9 cellular contexts compared by ENCODE assay signal in genomic region chr19:8585894-8586750, GRCh38. TPM values are rescaled to one million over a fixed set of nuclear protein-coding genes. Genes with fewer than 3 reads are reported as not detected.
A peak's percentile ranks its signal among the peaks of the same experiment; 100 is the strongest.
DNase-seq lines count a peak whose midpoint lies in the region; ATAC-seq and TF ChIP-seq lines count a peak whose summit lies in the region.
"Had no signal": no experiment of that assay in that cellular context is flagged by ENCODE, and none has a peak within 500 bp of the region (broad histone marks: within the 10 kb centered on the region; RNA-seq: fewer than 3 reads in every experiment).

No MANE protein-coding gene starts in this region.

- H3K4me3 ChIP-seq in breast epithelium (no peak overlapping the region), tibial artery (no peak overlapping the region)

- no peak for TF ChIP-seq POLR2A in breast epithelium (IDR thresholded peaks at IDR 0.05)

- no peak overlapping the region for H3K4me3 Mint-ChIP-seq in MCF 10A (ENCODE audit: unreplicated experiment)
- H3K4me3 Mint-ChIP-seq in activated naive CD8-positive, alpha-beta T cell treated with anti-CD3 and anti-CD28 coated beads for 36 hours, result no peak overlapping the region
- H3K4me3 Mint-ChIP-seq: dendritic cell treated with granulocyte-macrophage colony-stimulating factor and Interleukin-4, amounts not matched to agents 40 ng/mL and 50 ng/mL, for 4 days had no signal

- H3K27me3 ChIP-seq in breast epithelium, result no peaks in the 10 kb centered on the region
- H3K27me3 ChIP-seq in tibial artery, result no peaks in the 10 kb centered on the region

- no peaks in the 10 kb centered on the region for H3K9me3 Mint-ChIP-seq in MCF 10A (ENCODE audit: unreplicated experiment)
- H3K9me3 Mint-ChIP-seq in activated naive CD8-positive, alpha-beta T cell treated with anti-CD3 and anti-CD28 coated beads for 36 hours, result no peaks in the 10 kb centered on the region
- H3K9me3 Mint-ChIP-seq: dendritic cell treated with granulocyte-macrophage colony-stimulating factor and Interleukin-4, amounts not matched to agents 40 ng/mL and 50 ng/mL, for 4 days had no signal

- H3K4me1 Mint-ChIP-seq in MCF 10A (ENCODE audit: insufficient read depth, unreplicated experiment), result no peaks in the 10 kb centered on the region
- H3K4me1 Mint-ChIP-seq in activated naive CD8-positive, alpha-beta T cell treated with anti-CD3 and anti-CD28 coated beads for 36 hours, result no peaks in the 10 kb centered on the region

- POLR2A ChIA-PET in MCF 10A (lab: Yijun Ruan, JAX), result no interaction called here

- H3K4me1 ChIP-seq in breast epithelium (no peaks in the 10 kb centered on the region), tibial artery (no peaks in the 10 kb centered on the region)

- H3K36me3 ChIP-seq in breast epithelium (peaks cover 7% of the 10 kb centered on the region), tibial artery (peaks cover 33 to 77% (median 55%) of the 10 kb centered on the region in 3 donors)

- DNase-seq in MCF 10A (ENCODE audit: unreplicated experiment) (peak; percentile 65), breast epithelium (ENCODE audit: low spot score in 2 of 2) (no peak), RPMI8226 (peak; percentile 74), islet precursor cell (peak; percentile 90), tibial artery (no peak), posterior vena cava (ENCODE audit: low spot score) (no peak)
- DNase-seq in activated naive CD8-positive, alpha-beta T cell treated with anti-CD3 and anti-CD28 coated beads for 36 hours, result peak; percentile 50

- intact Hi-C loops in MCF 10A (cut with micrococcal nuclease) (loop anchor here (10.0 kb wide), 1 partner anchor 489 kb away; no protein-coding TSS in a partner anchor), breast epithelium (cut with DNase I; ENCODE audit: low total_unique reads) (no loop called here), tibial artery (cut with DNase I; ENCODE audit: low total_unique reads) (no loop called here), posterior vena cava (cut with DNase I) (no loop called here)

- ATAC-seq in HG03460 (IDR thresholded peaks at IDR 0.05; ENCODE audit: unreplicated experiment), result no peak

- peaks cover 10% of the 10 kb centered on the region for H3K27me3 Mint-ChIP-seq in MCF 10A (ENCODE audit: insufficient read depth, unreplicated experiment)
- no peaks in the 10 kb centered on the region for H3K27me3 Mint-ChIP-seq in activated naive CD8-positive, alpha-beta T cell treated with anti-CD3 and anti-CD28 coated beads for 36 hours

- no peak overlapping the region for H3K27ac Mint-ChIP-seq in MCF 10A (ENCODE audit: low read depth, unreplicated experiment)
- no peak overlapping the region for H3K27ac Mint-ChIP-seq in activated naive CD8-positive, alpha-beta T cell treated with anti-CD3 and anti-CD28 coated beads for 36 hours
- H3K27ac Mint-ChIP-seq: dendritic cell treated with granulocyte-macrophage colony-stimulating factor and Interleukin-4, amounts not matched to agents 40 ng/mL and 50 ng/mL, for 4 days had no signal

- peaks cover 3% of the 10 kb centered on the region for H3K36me3 Mint-ChIP-seq in MCF 10A (ENCODE audit: insufficient read depth, unreplicated experiment)
- H3K36me3 Mint-ChIP-seq in activated naive CD8-positive, alpha-beta T cell treated with anti-CD3 and anti-CD28 coated beads for 36 hours, result no peaks in the 10 kb centered on the region

- TF ChIP-seq CTCF in MCF 10A (IDR thresholded peaks at IDR 0.05; ENCODE audit: unreplicated experiment) (peak; percentile 59), breast epithelium (IDR thresholded peaks at IDR 0.05) (no peak), tibial artery (IDR thresholded peaks at IDR 0.05) (peak; percentile 15 to 41)

- no peak overlapping the region for H3K27ac ChIP-seq in breast epithelium
- H3K27ac ChIP-seq in tibial artery, result no peak overlapping the region

- BruUV-seq in MCF 10A (replicated peaks; lab: Mats Ljungman, UMichigan), result no TSS peak

- no peaks in the 10 kb centered on the region for H3K9me3 ChIP-seq in breast epithelium
- no peaks in the 10 kb centered on the region for H3K9me3 ChIP-seq in tibial artery

- CTCF ChIA-PET in MCF 10A (lab: Yijun Ruan, JAX), result interaction anchor here (0.6 to 3.3 kb wide), 14 partner anchors 8 to 590 kb away, joined by 3 to 18 read pairs (median 4); no protein-coding TSS in a partner anchor

RNA-seq across cellular contexts. Expression of gene MYO1F, which starts 8.9 kb away (rescaled TPM):
- total RNA-seq in MCF 10A (2022) (0.16 and 0.27 TPM in 2 replicates), breast epithelium (10 to 100 TPM in 2 of 3 donors, 1 to 10 TPM in 1; 8.5 to 31.0 (median 11.3) TPM), posterior vena cava (10 to 100 TPM; 19.1 to 37.3 TPM)
- 1 to 10 TPM; 4.5 to 4.8 TPM for total RNA-seq in activated naive CD8-positive, alpha-beta T cell treated with anti-CD3 and anti-CD28 coated beads for 36 hours

RNA-seq across cellular contexts. Expression of gene ADAMTS10, which starts 24.4 kb away (rescaled TPM):
- total RNA-seq in MCF 10A (2022), result not detected in 2 replicates
- total RNA-seq in breast epithelium, result 10 to 100 TPM; 23.4 to 68.2 (median 48.2) TPM
- total RNA-seq in activated naive CD8-positive, alpha-beta T cell treated with anti-CD3 and anti-CD28 coated beads for 36 hours, result 1 to 10 TPM; 3.7 to 4.1 TPM
- total RNA-seq in posterior vena cava, result 10 to 100 TPM; 27.2 to 43.3 TPM

RNA-seq across cellular contexts. Expression of gene NFILZ, which starts 44.3 kb away (rescaled TPM):
- total RNA-seq in MCF 10A (2022) (not detected in 2 replicates), breast epithelium (not detected), posterior vena cava (not detected)
- total RNA-seq in activated naive CD8-positive, alpha-beta T cell treated with anti-CD3 and anti-CD28 coated beads for 36 hours, result not detected

Comparison
In these comparisons a context has a peak if more than half of its experiments do, and no peak if none do; other contexts are left out.
1. DNase-seq: peak in MCF 10A (single experiment), RPMI8226 (single experiment), activated naive CD8-positive, alpha-beta T cell treated with anti-CD3 and anti-CD28 coated beads for 36 hours (single experiment) and islet precursor cell (single experiment); none in breast epithelium (0 of 2), tibial artery (0 of 2) and posterior vena cava (single experiment).
2. CTCF ChIP-seq: peak in MCF 10A (single experiment) and tibial artery (2 of 2); none in breast epithelium (0 of 3).
3. RNA of gene ADAMTS10, which starts 24.4 kb away (total RNA-seq): 23.4 to 68.2 TPM in breast epithelium and 27.2 to 43.3 TPM in posterior vena cava; 3.7 to 4.1 TPM in activated naive CD8-positive, alpha-beta T cell treated with anti-CD3 and anti-CD28 coated beads for 36 hours and not detected in MCF 10A; every median in the first group is over 4 times any median in the second.